In the genomic region with DNA sequence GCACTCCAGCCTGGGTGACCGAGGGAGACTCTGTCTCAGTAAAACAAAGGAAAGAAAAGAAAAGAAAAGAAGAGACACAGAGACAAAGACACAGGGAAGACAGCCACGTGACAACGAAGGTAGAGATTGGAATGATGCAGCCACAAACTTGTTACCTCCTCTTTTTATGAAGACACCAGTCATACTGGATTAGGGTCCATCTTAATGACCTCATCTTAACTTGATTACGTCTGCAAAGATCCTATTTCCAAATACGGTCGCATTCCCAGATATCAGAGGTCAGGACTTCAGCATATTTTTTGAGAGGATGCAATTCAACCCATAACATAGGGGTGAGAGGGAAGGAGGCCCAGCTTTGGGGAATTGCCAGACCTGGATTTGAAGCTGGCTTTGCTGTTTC, we compare ENCODE assay signal across 37 cellular contexts. TPM values are rescaled to one million over a fixed set of nuclear protein-coding genes. Genes with fewer than 3 reads are reported as not detected.
"Had no signal": no experiment of that assay in that cellular context is flagged by ENCODE, and none has a peak within 500 bp of the region (broad histone marks: within the 10 kb centered on the region; RNA-seq: fewer than 3 reads in every experiment).

No MANE protein-coding gene starts in this region.

- H3K36me3 Mint-ChIP-seq: activated CD4-positive, alpha-beta memory T cell treated with anti-CD3 and anti-CD28 coated beads for 36 hours; activated CD8-positive, alpha-beta memory T cell treated with anti-CD3 and anti-CD28 coated beads, Interleukin-2, amount 10 ng/mL, durations not matched to agents 7 days and 5 days; activated naive CD4-positive, alpha-beta T cell treated with anti-CD3 and anti-CD28 coated beads, Interleukin-2, amount 50 U/mL, for 24 hours; activated naive CD8-positive, alpha-beta T cell treated with anti-CD3 and anti-CD28 coated beads for 36 hours had no signal

- H3K4me3 Mint-ChIP-seq: activated CD4-positive, alpha-beta memory T cell treated with anti-CD3 and anti-CD28 coated beads for 36 hours; activated CD4-positive, alpha-beta T cell treated with anti-CD3 and anti-CD28 coated beads for 36 hours; activated CD4-positive, alpha-beta T cell treated with anti-CD3 and anti-CD28 coated beads, Interleukin-2, amount 10 ng/mL, durations not matched to agents 24 days and 14 days; activated CD8-positive, alpha-beta memory T cell treated with anti-CD3 and anti-CD28 coated beads, Interleukin-2, amount 10 ng/mL, durations not matched to agents 7 days and 5 days; activated CD8-positive, alpha-beta T cell treated with anti-CD3 and anti-CD28 coated beads, Interleukin-2, amount 10 ng/mL, durations not matched to agents 7 days and 5 days; activated naive CD4-positive, alpha-beta T cell treated with anti-CD3 and anti-CD28 coated beads for 36 hours; activated naive CD4-positive, alpha-beta T cell treated with anti-CD3 and anti-CD28 coated beads, Interleukin-2, amount 50 U/mL, for 24 hours; activated naive CD8-positive, alpha-beta T cell treated with anti-CD3 and anti-CD28 coated beads for 36 hours; activated naive CD8-positive, alpha-beta T cell treated with anti-CD3 and anti-CD28 coated beads, Interleukin-2, amount 50 U/mL, for 24 hours; activated T-helper 1 cell treated with anti-CD3 and anti-CD28 coated beads, Interleukin-12 subunit alpha, Interleukin-12 subunit beta, Interleukin-2, Interleukin-4 antibody, amounts not matched to agents 30 ng/mL and 10 ng/mL and 1 ng/mL, durations not matched to agents 14 hours and 24 hours and 36 hours; central memory CD8-positive, alpha-beta T cell; effector memory CD8-positive, alpha-beta T cell had no signal

- H3K9me3 Mint-ChIP-seq: activated CD4-positive, alpha-beta T cell treated with anti-CD3 and anti-CD28 coated beads, Interleukin-2, amount 10 ng/mL, durations not matched to agents 24 days and 14 days; activated naive CD4-positive, alpha-beta T cell treated with anti-CD3 and anti-CD28 coated beads for 36 hours; activated naive CD4-positive, alpha-beta T cell treated with anti-CD3 and anti-CD28 coated beads, Interleukin-2, amount 50 U/mL, for 24 hours; activated naive CD8-positive, alpha-beta T cell treated with anti-CD3 and anti-CD28 coated beads for 36 hours; central memory CD8-positive, alpha-beta T cell had no signal

- H3K27me3 ChIP-seq: adrenal gland, ascending aorta, brain microvascular endothelial cell, heart left ventricle had no signal

- H3K9me3 ChIP-seq: adrenal gland, ascending aorta, esophagus muscularis mucosa had no signal

- H3K4me1 Mint-ChIP-seq: activated CD4-positive, alpha-beta T cell treated with anti-CD3 and anti-CD28 coated beads for 36 hours; activated CD4-positive, alpha-beta T cell treated with anti-CD3 and anti-CD28 coated beads, Interleukin-2, amount 10 ng/mL, durations not matched to agents 24 days and 14 days; activated CD8-positive, alpha-beta memory T cell treated with anti-CD3 and anti-CD28 coated beads, Interleukin-2, amount 10 ng/mL, durations not matched to agents 7 days and 5 days; activated naive CD4-positive, alpha-beta T cell treated with anti-CD3 and anti-CD28 coated beads, Interleukin-2, amount 50 U/mL, for 24 hours; activated naive CD8-positive, alpha-beta T cell treated with anti-CD3 and anti-CD28 coated beads for 36 hours; activated naive CD8-positive, alpha-beta T cell treated with anti-CD3 and anti-CD28 coated beads, Interleukin-2, amount 50 U/mL, for 24 hours; central memory CD8-positive, alpha-beta T cell had no signal

- H3K36me3 ChIP-seq: adrenal gland, ascending aorta, brain microvascular endothelial cell, esophagus muscularis mucosa, heart left ventricle had no signal

- H3K27ac ChIP-seq: adrenal gland, ascending aorta, brain microvascular endothelial cell, esophagus muscularis mucosa, heart left ventricle had no signal

- ATAC-seq: activated CD4-positive, alpha-beta T cell treated with anti-CD3 and anti-CD28 coated beads for 36 hours; activated CD8-positive, alpha-beta memory T cell treated with anti-CD3 and anti-CD28 coated beads, Interleukin-2, amount 10 ng/mL, durations not matched to agents 7 days and 5 days; activated CD8-positive, alpha-beta T cell treated with anti-CD3 and anti-CD28 coated beads, Interleukin-2, amount 10 ng/mL, durations not matched to agents 7 days and 5 days; activated naive CD8-positive, alpha-beta T cell treated with anti-CD3 and anti-CD28 coated beads, Interleukin-2, amount 50 U/mL, for 24 hours; effector memory CD8-positive, alpha-beta T cell; heart left ventricle had no signal

- H3K4me1 ChIP-seq: adrenal gland, ascending aorta, esophagus muscularis mucosa, heart left ventricle had no signal

- H3K27ac Mint-ChIP-seq: activated CD4-positive, alpha-beta memory T cell treated with anti-CD3 and anti-CD28 coated beads for 36 hours; activated CD4-positive, alpha-beta T cell treated with anti-CD3 and anti-CD28 coated beads for 36 hours; activated CD4-positive, alpha-beta T cell treated with anti-CD3 and anti-CD28 coated beads, Interleukin-2, amount 10 ng/mL, durations not matched to agents 24 days and 14 days; activated CD8-positive, alpha-beta memory T cell treated with anti-CD3 and anti-CD28 coated beads, Interleukin-2, amount 10 ng/mL, durations not matched to agents 7 days and 5 days; activated CD8-positive, alpha-beta T cell treated with anti-CD3 and anti-CD28 coated beads, Interleukin-2, amount 10 ng/mL, durations not matched to agents 7 days and 5 days; activated naive CD4-positive, alpha-beta T cell treated with anti-CD3 and anti-CD28 coated beads for 36 hours; activated naive CD4-positive, alpha-beta T cell treated with anti-CD3 and anti-CD28 coated beads, Interleukin-2, amount 50 U/mL, for 24 hours; activated naive CD8-positive, alpha-beta T cell treated with anti-CD3 and anti-CD28 coated beads for 36 hours; activated naive CD8-positive, alpha-beta T cell treated with anti-CD3 and anti-CD28 coated beads, Interleukin-2, amount 50 U/mL, for 24 hours; activated T-helper 1 cell treated with anti-CD3 and anti-CD28 coated beads, Interleukin-12 subunit alpha, Interleukin-12 subunit beta, Interleukin-2, Interleukin-4 antibody, amounts not matched to agents 30 ng/mL and 10 ng/mL and 1 ng/mL, durations not matched to agents 14 hours and 24 hours and 36 hours; activated T-helper 2 cell treated with anti-CD3 and anti-CD28 coated beads, Interferon-gamma antibody, Interleukin-2, Interleukin-4, amounts not matched to agents 10 μg/mL and 5 μg/mL and 100 μg/mL, durations not matched to agents 14 hours and 24 hours and 36 hours; effector memory CD8-positive, alpha-beta T cell had no signal

- H3K27me3 Mint-ChIP-seq: activated CD4-positive, alpha-beta T cell treated with anti-CD3 and anti-CD28 coated beads, Interleukin-2, amount 10 ng/mL, durations not matched to agents 24 days and 14 days; activated CD8-positive, alpha-beta memory T cell treated with anti-CD3 and anti-CD28 coated beads, Interleukin-2, amount 10 ng/mL, durations not matched to agents 7 days and 5 days had no signal

- H3K4me3 ChIP-seq: adrenal gland, ascending aorta, esophagus muscularis mucosa, heart left ventricle had no signal

- DNase-seq: activated CD4-positive, alpha-beta memory T cell treated with anti-CD3 and anti-CD28 coated beads for 36 hours; activated CD4-positive, alpha-beta T cell treated with anti-CD3 and anti-CD28 coated beads for 36 hours; activated CD4-positive, alpha-beta T cell treated with anti-CD3 and anti-CD28 coated beads, Interleukin-2, amount 10 ng/mL, durations not matched to agents 24 days and 14 days; activated CD4-positive, CD25-positive, alpha-beta regulatory T cell; activated CD4-positive, CD25-positive, alpha-beta regulatory T cell treated with anti-CD3 and anti-CD28 coated beads, Interleukin-2, amount 50 U/mL, for 72 hours; activated CD8-positive, alpha-beta memory T cell treated with anti-CD3 and anti-CD28 coated beads, Interleukin-2, amount 10 ng/mL, durations not matched to agents 7 days and 5 days; activated CD8-positive, alpha-beta memory T cell treated with anti-CD3 and anti-CD28 coated beads, Interleukin-2, amount 50 U/mL, for 4 hours; activated CD8-positive, alpha-beta T cell treated with anti-CD3 and anti-CD28 coated beads, Interleukin-2, amount 10 ng/mL, durations not matched to agents 7 days and 5 days; activated effector memory CD4-positive, alpha-beta T cell treated with anti-CD3 and anti-CD28 coated beads, Interleukin-2, amount 50 U/mL, for 16 hours; activated naive CD4-positive, alpha-beta T cell treated with anti-CD3 and anti-CD28 coated beads for 36 hours; activated naive CD8-positive, alpha-beta T cell treated with anti-CD3 and anti-CD28 coated beads for 36 hours; activated naive CD8-positive, alpha-beta T cell treated with anti-CD3 and anti-CD28 coated beads, Interleukin-2, amount 50 U/mL, for 24 hours; activated T-cell treated with anti-CD3 and anti-CD28 coated beads, Interleukin-2, amount 50 U/mL, for 1 hour; activated T-cell treated with anti-CD3 and anti-CD28 coated beads, Interleukin-2, amount 50 U/mL, for 48 hours; adrenal gland; brain microvascular endothelial cell; cortex of kidney; dermis blood vessel endothelial cell; effector CD4-positive, alpha-beta T cell; effector memory CD8-positive, alpha-beta T cell; erythroblast; foreskin fibroblast; heart left ventricle; T-helper 2 cell had no signal

- FAIRE-seq: bronchial epithelial cell, colon, frontal cortex had no signal

RNA-seq across cellular contexts. Expression of a gene that starts 4.1 kb away (rescaled TPM):
- total RNA-seq: activated CD4-positive, alpha-beta memory T cell treated with anti-CD3 and anti-CD28 coated beads for 36 hours; activated CD4-positive, alpha-beta T cell treated with anti-CD3 and anti-CD28 coated beads for 36 hours; activated CD4-positive, alpha-beta T cell treated with anti-CD3 and anti-CD28 coated beads, Interleukin-2, amount 10 ng/mL, durations not matched to agents 24 days and 14 days; activated CD8-positive, alpha-beta memory T cell treated with anti-CD3 and anti-CD28 coated beads for 36 hours; activated CD8-positive, alpha-beta memory T cell treated with anti-CD3 and anti-CD28 coated beads, Interleukin-2, amount 10 ng/mL, durations not matched to agents 7 days and 5 days; activated CD8-positive, alpha-beta T cell treated with anti-CD3 and anti-CD28 coated beads, Interleukin-2, amount 10 ng/mL, durations not matched to agents 7 days and 5 days; activated naive CD4-positive, alpha-beta T cell treated with anti-CD3 and anti-CD28 coated beads for 36 hours; activated naive CD8-positive, alpha-beta T cell treated with anti-CD3 and anti-CD28 coated beads for 36 hours; activated T-helper 1 cell treated with anti-CD3 and anti-CD28 coated beads, Interleukin-12 subunit alpha, Interleukin-12 subunit beta, Interleukin-2, Interleukin-4 antibody, amounts not matched to agents 30 ng/mL and 10 ng/mL and 1 ng/mL, durations not matched to agents 14 hours and 24 hours and 36 hours; activated T-helper 2 cell treated with anti-CD3 and anti-CD28 coated beads, Interferon-gamma antibody, Interleukin-2, Interleukin-4, amounts not matched to agents 10 μg/mL and 5 μg/mL and 100 μg/mL, durations not matched to agents 14 hours and 24 hours and 36 hours; adrenal gland; ascending aorta; bronchial epithelial cell; cardiac septum; cerebellum; dermis blood vessel endothelial cell; esophagus muscularis mucosa; frontal cortex; heart left ventricle; T-helper 1 cell treated with Interleukin-12 subunit alpha and Interleukin-12 subunit beta and Interleukin-4 antibody, amounts not matched to agents 30 ng/mL and 1 ng/mL, for 36 hours had no signal
- polyA plus RNA-seq: adrenal gland, heart left ventricle had no signal
